ENCODE assay signal across 9 cellular contexts in the genomic region with DNA sequence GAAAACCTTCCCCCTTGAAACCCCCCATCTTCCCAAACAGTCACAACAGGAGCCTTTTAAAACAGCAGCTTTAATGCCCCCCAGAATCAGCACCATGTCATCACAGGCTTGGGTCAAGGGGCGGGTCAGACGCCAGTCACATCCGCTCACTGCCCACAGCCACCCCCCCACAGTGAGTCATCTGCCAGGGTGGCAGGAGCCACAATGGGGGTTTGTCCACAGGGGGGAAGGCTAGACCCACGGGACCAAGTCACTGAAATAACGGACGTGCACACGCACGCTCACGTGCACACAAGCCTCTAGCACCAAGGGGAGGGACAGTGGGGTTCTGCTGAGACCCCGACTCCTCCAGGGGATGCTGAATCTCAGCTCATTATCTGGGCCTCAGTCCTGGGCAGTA.
DNase-seq lines count a peak whose midpoint lies in the region; ATAC-seq and TF ChIP-seq lines count a peak whose summit lies in the region.
"Had no signal": no experiment of that assay in that cellular context is flagged by ENCODE, and none has a peak within 500 bp of the region (broad histone marks: within the 10 kb centered on the region; RNA-seq: fewer than 3 reads in every experiment).

No MANE protein-coding gene starts in this region.

- no peaks in the 10 kb centered on the region for H3K36me3 Mint-ChIP-seq in activated T-cell treated with anti-CD3 and anti-CD28 coated beads, Interleukin-2, amount 50 U/mL, for 24 hours (ENCODE audit: low read depth)
- H3K36me3 Mint-ChIP-seq: naive B cell had no signal

- no peak for ATAC-seq in GM18517 (IDR thresholded peaks at IDR 0.05; ENCODE audit: unreplicated experiment)

- peaks cover 8% of the 10 kb centered on the region for H3K4me1 Mint-ChIP-seq in activated T-cell treated with anti-CD3 and anti-CD28 coated beads, Interleukin-2, amount 50 U/mL, for 24 hours (ENCODE audit: low read depth)

- no peaks in the 10 kb centered on the region for H3K9me3 Mint-ChIP-seq in activated T-cell treated with anti-CD3 and anti-CD28 coated beads, Interleukin-2, amount 50 U/mL, for 24 hours
- H3K9me3 Mint-ChIP-seq: naive B cell had no signal

- H3K27ac Mint-ChIP-seq in activated T-cell treated with anti-CD3 and anti-CD28 coated beads, Interleukin-2, amount 50 U/mL, for 24 hours: no peak overlapping the region

- TF ChIP-seq CTCF in GM20000 (IDR thresholded peaks at IDR 0.05; ENCODE audit: extremely low read depth, missing control alignments): no peak

- peak; percentile 46 for DNase-seq in activated T-cell treated with anti-CD3 and anti-CD28 coated beads, Interleukin-2, amount 50 U/mL, for 24 hours
- DNase-seq in activated T-cell treated with anti-CD3 and anti-CD28 coated beads, Interleukin-2, amount 50 U/mL, for 1 hour: no peak
- peak; percentile 82 for DNase-seq in UCSD-AML1 (lab: John Stamatoyannopoulos, UW; ENCODE audit: unreplicated experiment)
- DNase-seq in glomerular visceral epithelial cell (ENCODE audit: extremely low spot score): peak; percentile 87
- peak; percentile 30 to 51 for DNase-seq in stimulated activated CD8-positive, alpha-beta memory T cell treated with anti-CD3 and anti-CD28 coated beads, Interleukin-7, amount 100 ng/mL, for 48 hours (ENCODE audit: extremely low read depth in 1 of 2, low read depth in 1 of 2)
- DNase-seq in NCI-H526 (lab: John Stamatoyannopoulos, UW): no peak
- DNase-seq in GM20000 (ENCODE audit: low spot score): no peak
- DNase-seq: naive B cell had no signal

- H3K27me3 Mint-ChIP-seq in activated T-cell treated with anti-CD3 and anti-CD28 coated beads, Interleukin-2, amount 50 U/mL, for 24 hours: no peaks in the 10 kb centered on the region
- H3K27me3 Mint-ChIP-seq: naive B cell had no signal

- no peak overlapping the region for H3K4me3 Mint-ChIP-seq in activated T-cell treated with anti-CD3 and anti-CD28 coated beads, Interleukin-2, amount 50 U/mL, for 24 hours
- H3K4me3 Mint-ChIP-seq: naive B cell had no signal

Comparison
In these comparisons a context has a peak if more than half of its experiments do, and no peak if none do; other contexts are left out.
1. DNase-seq: peak in activated T-cell treated with anti-CD3 and anti-CD28 coated beads, Interleukin-2, amount 50 U/mL, for 24 hours (single experiment), UCSD-AML1 (single experiment), glomerular visceral epithelial cell (single experiment) and stimulated activated CD8-positive, alpha-beta memory T cell treated with anti-CD3 and anti-CD28 coated beads, Interleukin-7, amount 100 ng/mL, for 48 hours (2 of 2); none in activated T-cell treated with anti-CD3 and anti-CD28 coated beads, Interleukin-2, amount 50 U/mL, for 1 hour (single experiment), NCI-H526 (0 of 2) and GM20000 (single experiment).